Comparison of ENCODE assay signal across 15 cellular contexts in the genomic region with DNA sequence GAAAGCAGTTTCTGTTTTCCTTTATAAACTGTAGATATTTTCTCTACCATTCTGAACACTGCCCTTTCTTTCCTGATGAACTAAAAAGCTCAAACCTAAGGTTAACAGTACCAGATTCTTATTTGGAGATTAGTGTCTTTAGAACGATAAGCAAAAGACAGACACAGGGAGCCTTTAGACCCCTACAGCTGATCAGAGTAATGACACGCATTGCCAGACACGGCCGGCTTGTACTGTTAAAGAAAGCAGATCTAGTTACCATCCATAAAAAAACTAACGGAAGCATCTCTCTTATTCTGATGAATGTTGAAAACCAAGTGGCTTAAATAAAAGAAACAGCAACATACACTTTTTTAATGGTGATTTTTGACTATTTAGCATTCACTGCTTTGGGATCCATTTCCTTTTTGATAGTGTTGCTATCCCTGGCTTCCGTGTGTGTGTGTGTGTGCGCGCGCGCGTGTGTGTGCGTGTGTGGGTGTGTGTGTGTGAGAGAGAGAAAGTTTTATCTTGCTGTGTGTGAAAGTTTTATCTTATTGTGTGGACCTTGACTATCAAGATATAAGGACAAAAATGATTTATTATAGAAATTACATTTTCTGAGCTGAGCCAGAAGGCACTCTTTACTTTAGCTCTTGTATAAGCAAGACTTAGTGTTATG.
DNase-seq lines count a peak whose midpoint lies in the region; ATAC-seq and TF ChIP-seq lines count a peak whose summit lies in the region.
"Had no signal": no experiment of that assay in that cellular context is flagged by ENCODE, and none has a peak within 500 bp of the region (broad histone marks: within the 10 kb centered on the region; RNA-seq: fewer than 3 reads in every experiment).

No MANE protein-coding gene starts in this region.

- CTCF ChIA-PET in HEK293T (lab: Yijun Ruan, JAX) = no interaction called here

- H3K4me3 ChIP-seq in coronary artery = peak overlapping the region; percentile 36
- H3K4me3 ChIP-seq: BLaER1, sigmoid colon had no signal

- POLR2A ChIA-PET in HEK293T (lab: Yijun Ruan, JAX) = no interaction called here

- H3K27me3 Mint-ChIP-seq in activated naive CD8-positive, alpha-beta T cell treated with anti-CD3 and anti-CD28 coated beads, Interleukin-2, amount 50 U/mL, for 24 hours = no peaks in the 10 kb centered on the region

- no peaks in the 10 kb centered on the region for H3K36me3 Mint-ChIP-seq in activated naive CD8-positive, alpha-beta T cell treated with anti-CD3 and anti-CD28 coated beads, Interleukin-2, amount 50 U/mL, for 24 hours (ENCODE audit: low read depth)
- H3K36me3 Mint-ChIP-seq: naive thymus-derived CD8-positive, alpha-beta T cell had no signal

- ATAC-seq in activated naive CD8-positive, alpha-beta T cell treated with anti-CD3 and anti-CD28 coated beads, Interleukin-2, amount 50 U/mL, for 24 hours = no peak
- ATAC-seq in HG02610 (IDR thresholded peaks at IDR 0.05; ENCODE audit: unreplicated experiment) (no peak), GM19324 (IDR thresholded peaks at IDR 0.05; ENCODE audit: low FRiP score, unreplicated experiment) (no peak)
- ATAC-seq: activated CD4-positive, CD25-positive, alpha-beta regulatory T cell treated with anti-CD3 and anti-CD28 coated beads, Interleukin-2, amount 50 U/mL, for 24 hours; naive thymus-derived CD8-positive, alpha-beta T cell; stimulated activated naive CD8-positive, alpha-beta T cell treated with anti-CD3 and anti-CD28 coated beads, Interleukin-15, Interleukin-2, amounts not matched to agents 100 U/mL and 50 U/mL, for 24 hours had no signal

- no peaks in the 10 kb centered on the region for H3K9me3 Mint-ChIP-seq in activated naive CD8-positive, alpha-beta T cell treated with anti-CD3 and anti-CD28 coated beads, Interleukin-2, amount 50 U/mL, for 24 hours

- no peaks in the 10 kb centered on the region for H3K4me1 Mint-ChIP-seq in activated naive CD8-positive, alpha-beta T cell treated with anti-CD3 and anti-CD28 coated beads, Interleukin-2, amount 50 U/mL, for 24 hours
- H3K4me1 Mint-ChIP-seq: naive thymus-derived CD8-positive, alpha-beta T cell had no signal

- no peak overlapping the region for H3K27ac ChIP-seq in coronary artery
- H3K27ac ChIP-seq: BLaER1, sigmoid colon had no signal

- H3K27ac Mint-ChIP-seq in activated naive CD8-positive, alpha-beta T cell treated with anti-CD3 and anti-CD28 coated beads, Interleukin-2, amount 50 U/mL, for 24 hours = no peak overlapping the region

- peak; percentile 2 for DNase-seq in AG08395 (ENCODE audit: low spot score)
- peak; percentile 46 for DNase-seq in HEK293T (ENCODE audit: extremely low spot score)
- no peak for DNase-seq in coronary artery (ENCODE audit: low spot score)
- peak; percentile 2 for DNase-seq in midbrain (lab: John Stamatoyannopoulos, UW)
- no peak for DNase-seq in activated naive CD8-positive, alpha-beta T cell treated with anti-CD3 and anti-CD28 coated beads, Interleukin-2, amount 50 U/mL, for 24 hours
- DNase-seq in GM03348 (ENCODE audit: low spot score) = no peak
- DNase-seq: KG1; naive thymus-derived CD8-positive, alpha-beta T cell; NCI-H1436; sigmoid colon; stimulated activated naive CD8-positive, alpha-beta T cell treated with anti-CD3 and anti-CD28 coated beads, Interleukin-15, Interleukin-2, amounts not matched to agents 100 U/mL and 50 U/mL, for 24 hours had no signal

- no peak overlapping the region for H3K4me3 Mint-ChIP-seq in activated naive CD8-positive, alpha-beta T cell treated with anti-CD3 and anti-CD28 coated beads, Interleukin-2, amount 50 U/mL, for 24 hours
- H3K4me3 Mint-ChIP-seq: naive thymus-derived CD8-positive, alpha-beta T cell had no signal

- no peak for TF ChIP-seq CTCF in coronary artery (IDR thresholded peaks at IDR 0.05)

TF ChIP-seq in HEK293T, 16 proteins besides CTCF, POLR2A, EP300 and RAD21:
- TF ChIP-seq TARDBP (IDR thresholded peaks at IDR 0.05) = no peak
- no peak for TF ChIP-seq SP1 (IDR thresholded peaks at IDR 0.05)
- no peak for TF ChIP-seq LEF1 (IDR thresholded peaks at IDR 0.05; ENCODE audit: borderline replicate concordance)
- TF ChIP-seq SUZ12 (IDR thresholded peaks at IDR 0.05) = no peak
- no peak for TF ChIP-seq PKNOX1 (IDR thresholded peaks at IDR 0.05)
- TF ChIP-seq CTBP1 (IDR thresholded peaks at IDR 0.05; ENCODE audit: borderline replicate concordance) = no peak
- no peak for TF ChIP-seq ARNT (IDR thresholded peaks at IDR 0.05)
- TF ChIP-seq ZNF384 (IDR thresholded peaks at IDR 0.05) = no peak
- TF ChIP-seq FOXM1 (IDR thresholded peaks at IDR 0.05; ENCODE audit: borderline replicate concordance) = no peak
- no peak for TF ChIP-seq BHLHE40 (IDR thresholded peaks at IDR 0.05; ENCODE audit: borderline replicate concordance)
- no peak for TF ChIP-seq HDGF (IDR thresholded peaks at IDR 0.05; ENCODE audit: borderline replicate concordance)
- TF ChIP-seq ELF4 (IDR thresholded peaks at IDR 0.05) = no peak
- no peak for TF ChIP-seq FOXA1 (IDR thresholded peaks at IDR 0.05)
- TF ChIP-seq FOXK2 (IDR thresholded peaks at IDR 0.05) = no peak
TF ChIP-seq in HEK293T: peak in this region for 0.

Comparison
In these comparisons a context has a peak if more than half of its experiments do, and no peak if none do; other contexts are left out.
1. DNase-seq: peak in AG08395 (single experiment), HEK293T (single experiment) and midbrain (single experiment); none in coronary artery (single experiment), activated naive CD8-positive, alpha-beta T cell treated with anti-CD3 and anti-CD28 coated beads, Interleukin-2, amount 50 U/mL, for 24 hours (single experiment) and GM03348 (single experiment).